2 cellular contexts compared by ENCODE assay signal in genomic region chr5:1297243-1297642, GRCh38.
TF ChIP-seq lines count a peak whose summit lies in the region.

No MANE protein-coding gene starts in this region.

TF ChIP-seq in GM12878, 131 proteins besides CTCF, POLR2A, EP300 and RAD21:
- TF ChIP-seq NFIC (IDR thresholded peaks at IDR 0.05; ENCODE audit: low read depth, low read length) (no peak), RELB (IDR thresholded peaks at IDR 0.05; ENCODE audit: low read depth) (peak; percentile 31; the same call in 1 of the 2 replicates), USF2 (IDR thresholded peaks at IDR 0.05; ENCODE audit: borderline replicate concordance, low read depth, low read length) (no peak), MEF2B (IDR thresholded peaks at IDR 0.05; ENCODE audit: partially characterized antibody, poor library complexity, severe bottlenecking) (peak; percentile 91), NBN (IDR thresholded peaks at IDR 0.05) (0 out of 2 replicates have a peak, but pooled peaks have one; percentile 22), IKZF1 (conservative IDR thresholded peaks at IDR 0.05) (peak; percentile 58), GATAD2B (conservative IDR thresholded peaks at IDR 0.05; ENCODE audit: low read depth) (0 out of 2 replicates have a peak, but pooled peaks have one; percentile 31), TCF12 (IDR thresholded peaks at IDR 0.05; ENCODE audit: low read depth, low read length) (peak; percentile 89), IKZF2 (IDR thresholded peaks at IDR 0.05) (0 out of 4 replicates have a peak, but pooled peaks of 1 of the 2 experiments have one; percentile 31)
TF ChIP-seq in GM12878: peak in this region for 7.

TF ChIP-seq in WTC11, 78 proteins besides CTCF, POLR2A, EP300 and RAD21:
- TF ChIP-seq IRF2 (CRISPR knock-in tag; IDR thresholded peaks at IDR 0.05; ENCODE audit: borderline replicate concordance, low read depth) (no peak), FOXP4 (CRISPR knock-in tag; IDR thresholded peaks at IDR 0.05) (no peak), ETV6 (CRISPR knock-in tag; IDR thresholded peaks at IDR 0.05) (no peak), JUN (CRISPR knock-in tag; IDR thresholded peaks at IDR 0.05) (no peak), ZNF121 (CRISPR knock-in tag; IDR thresholded peaks at IDR 0.05) (no peak), RORB (CRISPR knock-in tag; IDR thresholded peaks at IDR 0.05) (no peak), MXD4 (CRISPR knock-in tag; IDR thresholded peaks at IDR 0.05; ENCODE audit: borderline replicate concordance) (no peak), ATF6 (CRISPR knock-in tag; IDR thresholded peaks at IDR 0.05) (no peak)
